ENCODE assay signal across 1 cellular context in genomic region chr4:1784789-1785591, GRCh38.
A peak's percentile ranks its signal among the peaks of the same experiment; 100 is the strongest.
TF ChIP-seq lines count a peak whose summit lies in the region.

No MANE protein-coding gene starts in this region.

TF ChIP-seq in K562, 482 proteins besides CTCF, POLR2A, EP300 and RAD21 (continued from another document and continues in another):
- no peak for TF ChIP-seq NR3C1 (CRISPR knock-in tag; IDR thresholded peaks at IDR 0.05)
- no peak for TF ChIP-seq ZNF589 (CRISPR knock-in tag; IDR thresholded peaks at IDR 0.05; ENCODE audit: low read depth)
- 0 out of 2 replicates have a peak, but pooled peaks have one; percentile 33 for TF ChIP-seq CREB3 (tag; conservative IDR thresholded peaks at IDR 0.05; ENCODE audit: low read depth)
- no peak for TF ChIP-seq RBM34 (IDR thresholded peaks at IDR 0.05; ENCODE audit: borderline replicate concordance, insufficient read depth, low read length)
- TF ChIP-seq SNIP1 (IDR thresholded peaks at IDR 0.05; ENCODE audit: low read depth) = no peak
- TF ChIP-seq MTA2 (IDR thresholded peaks at IDR 0.05; ENCODE audit: low read depth) = peak; percentile 83
- 0 out of 2 replicates have a peak, but pooled peaks have one; percentile 59 for TF ChIP-seq ZNF76 (CRISPR knock-in tag; IDR thresholded peaks at IDR 0.05; ENCODE audit: borderline replicate concordance)
- TF ChIP-seq TFE3 (CRISPR knock-in tag; IDR thresholded peaks at IDR 0.05) = no peak
- TF ChIP-seq ZBTB17 (CRISPR knock-in tag; IDR thresholded peaks at IDR 0.05) = peak; percentile 58
- peak; percentile 98 for TF ChIP-seq TCF3 (CRISPR knock-in tag; IDR thresholded peaks at IDR 0.05)
- TF ChIP-seq PCBP2 (IDR thresholded peaks at IDR 0.05; ENCODE audit: low read depth, low read length, poor library complexity, severe bottlenecking) = no peak
- TF ChIP-seq FOXK1 (CRISPR knock-in tag; IDR thresholded peaks at IDR 0.05; ENCODE audit: borderline replicate concordance) = no peak
- TF ChIP-seq THAP12 (CRISPR knock-in tag; IDR thresholded peaks at IDR 0.05) = no peak
- no peak for TF ChIP-seq SIX5 (IDR thresholded peaks at IDR 0.05; ENCODE audit: borderline replicate concordance in 1 of 2, insufficient read depth in 1 of 2, low read depth in 1 of 2, low read length in 2 of 2)
- TF ChIP-seq ELK1 (CRISPR knock-in tag; IDR thresholded peaks at IDR 0.05) = no peak
- TF ChIP-seq STAG1 (CRISPR knock-in tag; IDR thresholded peaks at IDR 0.05; ENCODE audit: borderline replicate concordance) = no peak; the same call in 1 of the 2 replicates
- no peak for TF ChIP-seq C11orf30 (IDR thresholded peaks at IDR 0.05; ENCODE audit: low read depth)
- TF ChIP-seq ZNF830 (CRISPR knock-in tag; IDR thresholded peaks at IDR 0.05) = no peak
- no peak for TF ChIP-seq TBP (optimal IDR thresholded peaks at IDR 0.05; ENCODE audit: low read depth, low read length)
- TF ChIP-seq RFX7 (CRISPR knock-in tag; IDR thresholded peaks at IDR 0.05) = no peak
- TF ChIP-seq MXI1 (IDR thresholded peaks at IDR 0.05; ENCODE audit: low read depth, low read length) = no peak
- no peak for TF ChIP-seq HDAC8 (tag; IDR thresholded peaks at IDR 0.05)
- TF ChIP-seq ZNF57 (CRISPR knock-in tag; IDR thresholded peaks at IDR 0.05) = no peak
- TF ChIP-seq SMARCE1 (IDR thresholded peaks at IDR 0.05) = peak; percentile 86; the same call in 1 of the 2 replicates
- TF ChIP-seq MLX (CRISPR knock-in tag; conservative IDR thresholded peaks at IDR 0.05) = no peak
- peak; percentile 63 for TF ChIP-seq JUND (IDR thresholded peaks at IDR 0.05; ENCODE audit: borderline replicate concordance, low read depth, low read length)
- TF ChIP-seq JUND (tag; IDR thresholded peaks at IDR 0.05; ENCODE audit: borderline replicate concordance, low read depth, low read length) = peak; percentile 42; the same call in 1 of the 3 replicates
- no peak for TF ChIP-seq ZNF280A (IDR thresholded peaks at IDR 0.05; ENCODE audit: low read depth, partially characterized antibody)
- TF ChIP-seq ZNF512 (tag; IDR thresholded peaks at IDR 0.05) = no peak
- TF ChIP-seq DPF2 (IDR thresholded peaks at IDR 0.05) = peak; percentile 93
- TF ChIP-seq KLF1 (tag; IDR thresholded peaks at IDR 0.05) = peak; percentile 49; the same call in 1 of the 2 replicates
- TF ChIP-seq BACH1 (tag; IDR thresholded peaks at IDR 0.05) = no peak
- TF ChIP-seq MCM5 (IDR thresholded peaks at IDR 0.05; ENCODE audit: low read depth) = no peak
- TF ChIP-seq SNAPC5 (CRISPR knock-in tag; IDR thresholded peaks at IDR 0.05) = no peak
- peak in 1 of 2 experiments; percentile 79; a peak in 1 of 4 replicates for TF ChIP-seq KDM4B (IDR thresholded peaks at IDR 0.05; ENCODE audit: borderline replicate concordance in 2 of 2, low read depth in 1 of 2)
- no peak for TF ChIP-seq SMARCB1 (IDR thresholded peaks at IDR 0.05; ENCODE audit: insufficient read length, low read depth)
- no peak for TF ChIP-seq WHSC1 (IDR thresholded peaks at IDR 0.05; ENCODE audit: low read length)
- no peak for TF ChIP-seq ZNF124 (CRISPR knock-in tag; IDR thresholded peaks at IDR 0.05)
- TF ChIP-seq NCOA6 (IDR thresholded peaks at IDR 0.05) = no peak
- no peak for TF ChIP-seq CTCFL (IDR thresholded peaks at IDR 0.05; ENCODE audit: borderline replicate concordance, insufficient read depth, low read depth, low read length, poor library complexity, severe bottlenecking)
- no peak for TF ChIP-seq ZNF609 (CRISPR knock-in tag; IDR thresholded peaks at IDR 0.05; ENCODE audit: borderline replicate concordance)
- no peak for TF ChIP-seq THAP7 (CRISPR knock-in tag; IDR thresholded peaks at IDR 0.05)
- no peak for TF ChIP-seq MTF1 (CRISPR knock-in tag; IDR thresholded peaks at IDR 0.05; ENCODE audit: borderline replicate concordance)
- no peak for TF ChIP-seq GABPA (tag; conservative IDR thresholded peaks at IDR 0.05; ENCODE audit: low read depth)
- no peak for TF ChIP-seq RBM17 (IDR thresholded peaks at IDR 0.05; ENCODE audit: borderline replicate concordance, low read depth, low read length)
- no peak for TF ChIP-seq ZFPM2 (CRISPR knock-in tag; IDR thresholded peaks at IDR 0.05)
- no peak for TF ChIP-seq MTA1 (IDR thresholded peaks at IDR 0.05; ENCODE audit: borderline replicate concordance)
- TF ChIP-seq E2F3 (CRISPR knock-in tag; IDR thresholded peaks at IDR 0.05) = peak; percentile 82; the same call in 1 of the 2 replicates
- TF ChIP-seq ZKSCAN8 (CRISPR knock-in tag; IDR thresholded peaks at IDR 0.05) = no peak
- TF ChIP-seq ZNF586 (CRISPR knock-in tag; conservative IDR thresholded peaks at IDR 0.05) = no peak
- TF ChIP-seq SNRNP70 (optimal IDR thresholded peaks at IDR 0.05; ENCODE audit: low read depth, low read length) = no peak
- TF ChIP-seq HMG20B (CRISPR knock-in tag; IDR thresholded peaks at IDR 0.05) = no peak
